Comparison of ENCODE assay signal across 9 cellular contexts in the genomic region with DNA sequence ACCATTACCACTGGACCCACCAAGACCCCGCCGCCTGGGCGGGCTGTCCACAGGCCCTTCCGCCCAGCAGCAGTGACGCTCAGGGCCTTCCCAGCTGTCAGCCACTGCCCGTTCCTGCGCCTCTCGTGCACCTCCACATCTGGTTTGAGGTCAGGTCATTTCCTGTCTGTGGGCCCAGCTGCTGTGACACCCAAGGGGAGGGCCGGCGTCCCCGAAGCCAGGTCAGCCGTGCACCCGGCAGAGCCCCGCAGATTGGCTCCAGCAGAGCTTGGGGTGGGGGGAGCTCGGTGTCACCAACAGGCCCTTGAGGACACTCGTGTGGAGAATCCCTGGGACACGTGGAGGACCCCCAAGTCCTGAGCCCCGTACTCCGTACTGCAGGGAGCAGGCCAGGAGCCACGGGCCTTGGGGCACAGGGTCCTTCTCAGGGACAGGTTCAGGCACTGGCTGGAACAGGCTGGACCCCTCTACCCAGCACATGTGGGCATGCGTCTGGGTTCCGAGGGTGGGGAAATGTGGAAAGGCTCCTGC. TPM values are rescaled to one million over a fixed set of nuclear protein-coding genes. Genes with fewer than 3 reads are reported as not detected.
DNase-seq lines count a peak whose midpoint lies in the region; FAIRE-seq and TF ChIP-seq lines count a peak whose summit lies in the region.
"Had no signal": no experiment of that assay in that cellular context is flagged by ENCODE, and none has a peak within 500 bp of the region (broad histone marks: within the 10 kb centered on the region; RNA-seq: fewer than 3 reads in every experiment).

No MANE protein-coding gene starts in this region.

- H3K4me1 ChIP-seq in BE2C = peaks cover 23% of the 10 kb centered on the region

- peaks cover 32% of the 10 kb centered on the region for H3K36me3 ChIP-seq in BE2C

- DNase-seq in BE2C (peak; percentile 18), GM20000 (ENCODE audit: low spot score) (peak; percentile 77), D721Med (ENCODE audit: insufficient read length, low spot score) (no peak), medulla oblongata (ENCODE audit: extremely low spot score) (no peak), mesenteric fat pad (ENCODE audit: low spot score) (no peak)
- peak; percentile 29 for DNase-seq in central memory CD4-positive, alpha-beta T cell
- DNase-seq: effector CD4-positive, alpha-beta T cell; MG63; NCI-H82 had no signal

- H3K27me3 ChIP-seq in BE2C = no peaks in the 10 kb centered on the region
- H3K27me3 ChIP-seq: MG63 had no signal

- H3K4me3 ChIP-seq in BE2C (ENCODE audit: low read depth, low read length) = no peak overlapping the region
- H3K4me3 ChIP-seq: MG63 had no signal

- no peak for TF ChIP-seq CTCF in BE2C (IDR thresholded peaks at IDR 0.05; ENCODE audit: low read depth, low read length)
- no peak for TF ChIP-seq CTCF in GM20000 (IDR thresholded peaks at IDR 0.05; ENCODE audit: extremely low read depth, missing control alignments)
- no peak for TF ChIP-seq CTCF in D721Med (IDR thresholded peaks at IDR 0.05; ENCODE audit: insufficient read depth, missing control alignments)

- FAIRE-seq in D721Med (lab: Jason Lieb, UNC) = no peak

- no peaks in the 10 kb centered on the region for H3K9me3 ChIP-seq in BE2C
- H3K9me3 ChIP-seq: MG63 had no signal

RNA-seq across cellular contexts. Expression of a gene that starts 4.8 kb away (rescaled TPM):
- 16.8 TPM for polyA plus RNA-seq in BE2C (2012; ENCODE audit: insufficient read depth, insufficient read length, low read depth)
- 9.1 TPM for total RNA-seq in mesenteric fat pad

RNA-seq across cellular contexts. Expression of a gene that starts 10.2 kb away (rescaled TPM):
- 147 TPM for polyA plus RNA-seq in BE2C (2012; ENCODE audit: insufficient read depth, insufficient read length, low read depth)
- 41.0 TPM for total RNA-seq in mesenteric fat pad

RNA-seq across cellular contexts. Expression of a gene that starts 24.0 kb away (rescaled TPM):
- polyA plus RNA-seq in BE2C (2012; ENCODE audit: insufficient read depth, insufficient read length, low read depth) = 26.0 TPM
- 17.9 TPM for total RNA-seq in mesenteric fat pad

RNA-seq across cellular contexts. Expression of a gene that starts 24.7 kb away (rescaled TPM):
- 73.7 TPM for polyA plus RNA-seq in BE2C (2012; ENCODE audit: insufficient read depth, insufficient read length, low read depth)
- total RNA-seq in mesenteric fat pad = 26.0 TPM

RNA-seq across cellular contexts. Expression of a gene that starts 39.0 kb away (rescaled TPM):
- polyA plus RNA-seq in BE2C (2012; ENCODE audit: insufficient read depth, insufficient read length, low read depth) = 6.1 TPM
- total RNA-seq in mesenteric fat pad = 4.6 TPM

Comparison
In these comparisons a context has a peak if more than half of its experiments do, and no peak if none do; other contexts are left out.
1. DNase-seq: peak in BE2C (single experiment), GM20000 (single experiment) and central memory CD4-positive, alpha-beta T cell (single experiment); none in D721Med (single experiment), medulla oblongata (single experiment) and mesenteric fat pad (single experiment).